In genomic region chr19:48674921-48675824, GRCh38 we compare ENCODE assay signal across 9 cellular contexts. TPM values are rescaled to one million over a fixed set of nuclear protein-coding genes. Genes with fewer than 3 reads are reported as not detected.
DNase-seq lines count a peak whose midpoint lies in the region; ATAC-seq and TF ChIP-seq lines count a peak whose summit lies in the region.
"Had no signal": no experiment of that assay in that cellular context is flagged by ENCODE, and none has a peak within 500 bp of the region (broad histone marks: within the 10 kb centered on the region; RNA-seq: fewer than 3 reads in every experiment).

No MANE protein-coding gene starts in this region.

- peak in 1 of 2 donors; percentile 45 for TF ChIP-seq EP300 in tibial nerve (IDR thresholded peaks at IDR 0.05)

- 33 to 35% methylated on average over 27 to 28 of the region's 28 CpGs for WGBS in tibial nerve, 2 donors

- peak; percentile 97 for ATAC-seq in SK-N-SH treated with all-trans-retinoic acid at 6 μM for 48 hours
- ATAC-seq in HG03457 (IDR thresholded peaks at IDR 0.05; ENCODE audit: unreplicated experiment) = no peak

- H3K79me2 ChIP-seq in parathyroid adenoma = no peaks in the 10 kb centered on the region

- peak overlapping the region; percentile 79 for H2AFZ ChIP-seq in parathyroid adenoma

- H3K27me3 ChIP-seq in parathyroid adenoma (ENCODE audit: control insufficient read depth, insufficient read depth, low read length) (no peaks in the 10 kb centered on the region), tibial nerve (no peaks in the 10 kb centered on the region)

- no peaks in the 10 kb centered on the region for H3K9me3 ChIP-seq in parathyroid adenoma (ENCODE audit: control insufficient read depth, low read length)
- H3K9me3 ChIP-seq in tibial nerve = no peaks in the 10 kb centered on the region

- TF ChIP-seq CTCF in glutamatergic neuron (IDR thresholded peaks at IDR 0.05; ENCODE audit: partially characterized antibody, unreplicated experiment) = peak; percentile 81
- peak; percentile 91 for TF ChIP-seq CTCF in parathyroid adenoma (IDR thresholded peaks at IDR 0.05)
- peak; percentile 83 to 92 (median 89) for TF ChIP-seq CTCF in tibial nerve (IDR thresholded peaks at IDR 0.05)

- H3K27me3 Mint-ChIP-seq in activated naive CD4-positive, alpha-beta T cell treated with anti-CD3 and anti-CD28 coated beads, Interleukin-2, amount 50 U/mL, for 24 hours = no peaks in the 10 kb centered on the region
- peaks cover 1% of the 10 kb centered on the region for H3K27me3 Mint-ChIP-seq in glutamatergic neuron (ENCODE audit: unreplicated experiment)

- TF ChIP-seq POLR2A in tibial nerve (IDR thresholded peaks at IDR 0.05) = no peak

- DNase-seq in EH (ENCODE audit: low read depth) (peak; percentile 85), MV-4-11 (lab: John Stamatoyannopoulos, UW) (peak; percentile 80), glutamatergic neuron (peak; percentile 83), tibial nerve (ENCODE audit: low spot score in 2 of 2) (peak; percentile 74 to 93)

- no peaks in the 10 kb centered on the region for H3K36me3 Mint-ChIP-seq in activated naive CD4-positive, alpha-beta T cell treated with anti-CD3 and anti-CD28 coated beads, Interleukin-2, amount 50 U/mL, for 24 hours
- no peaks in the 10 kb centered on the region for H3K36me3 Mint-ChIP-seq in glutamatergic neuron (ENCODE audit: unreplicated experiment)

- H3K4me1 ChIP-seq in parathyroid adenoma (no peaks in the 10 kb centered on the region), tibial nerve (peaks cover 0 to 11% (median 6%) of the 10 kb centered on the region in 4 donors)

- H3K4me3 ChIP-seq in parathyroid adenoma (ENCODE audit: low read depth, low read length) (no peak overlapping the region), tibial nerve (no peak overlapping the region)

- no peak overlapping the region for H3K4me3 Mint-ChIP-seq in activated naive CD4-positive, alpha-beta T cell treated with anti-CD3 and anti-CD28 coated beads, Interleukin-2, amount 50 U/mL, for 24 hours
- H3K4me3 Mint-ChIP-seq in glutamatergic neuron (ENCODE audit: unreplicated experiment) = no peak overlapping the region

- H3K36me3 ChIP-seq in parathyroid adenoma (ENCODE audit: control insufficient read depth, insufficient read depth, low read length) = no peaks in the 10 kb centered on the region
- H3K36me3 ChIP-seq in tibial nerve = no peaks in the 10 kb centered on the region

- peak overlapping the region; percentile 48 for H3K4me2 ChIP-seq in parathyroid adenoma (ENCODE audit: low read length)

- H3K27ac Mint-ChIP-seq in activated naive CD4-positive, alpha-beta T cell treated with anti-CD3 and anti-CD28 coated beads, Interleukin-2, amount 50 U/mL, for 24 hours = peak overlapping the region; percentile 59
- H3K27ac Mint-ChIP-seq in glutamatergic neuron (ENCODE audit: unreplicated experiment) = no peak overlapping the region

- H3K9ac ChIP-seq in parathyroid adenoma = no peak overlapping the region

- H3K27ac ChIP-seq in parathyroid adenoma = no peak overlapping the region
- peak overlapping the region in 2 of 4 donors; percentile 31 to 60 for H3K27ac ChIP-seq in tibial nerve

- H3K9me3 Mint-ChIP-seq in activated naive CD4-positive, alpha-beta T cell treated with anti-CD3 and anti-CD28 coated beads, Interleukin-2, amount 50 U/mL, for 24 hours = no peaks in the 10 kb centered on the region
- no peaks in the 10 kb centered on the region for H3K9me3 Mint-ChIP-seq in glutamatergic neuron (ENCODE audit: unreplicated experiment)

- peaks cover 7% of the 10 kb centered on the region for H3K4me1 Mint-ChIP-seq in activated naive CD4-positive, alpha-beta T cell treated with anti-CD3 and anti-CD28 coated beads, Interleukin-2, amount 50 U/mL, for 24 hours
- peaks cover 9% of the 10 kb centered on the region for H3K4me1 Mint-ChIP-seq in glutamatergic neuron (ENCODE audit: low read depth, unreplicated experiment)

TF ChIP-seq in SK-N-SH treated with all-trans-retinoic acid at 6 μM for 48 hours, 23 proteins besides CTCF, POLR2A, EP300 and RAD21 (continues in another document):
- TF ChIP-seq ARNTL (CRISPR knock-in tag; IDR thresholded peaks at IDR 0.05; ENCODE audit: borderline replicate concordance, low read depth) (no peak), ISL1 (CRISPR knock-in tag; IDR thresholded peaks at IDR 0.05) (no peak), BACH2 (CRISPR knock-in tag; IDR thresholded peaks at IDR 0.05; ENCODE audit: borderline replicate concordance) (no peak), CSDC2 (CRISPR knock-in tag; IDR thresholded peaks at IDR 0.05) (no peak), RARB (CRISPR knock-in tag; IDR thresholded peaks at IDR 0.05) (no peak), PPARA (CRISPR knock-in tag; IDR thresholded peaks at IDR 0.05; ENCODE audit: borderline replicate concordance) (no peak), ZFP3 (CRISPR knock-in tag; IDR thresholded peaks at IDR 0.05) (no peak), CSRNP3 (CRISPR knock-in tag; IDR thresholded peaks at IDR 0.05) (no peak), SNAI2 (CRISPR knock-in tag; IDR thresholded peaks at IDR 0.05) (no peak), TOX (CRISPR knock-in tag; IDR thresholded peaks at IDR 0.05; ENCODE audit: borderline replicate concordance) (no peak), PATZ1 (CRISPR knock-in tag; IDR thresholded peaks at IDR 0.05; ENCODE audit: borderline replicate concordance) (no peak), TCF4 (CRISPR knock-in tag; IDR thresholded peaks at IDR 0.05; ENCODE audit: borderline replicate concordance) (no peak), GLIS3 (CRISPR knock-in tag; IDR thresholded peaks at IDR 0.05) (no peak), POU6F1 (CRISPR knock-in tag; IDR thresholded peaks at IDR 0.05; ENCODE audit: borderline replicate concordance, low read depth) (no peak), ZC3H10 (CRISPR knock-in tag; IDR thresholded peaks at IDR 0.05) (no peak), ZNF565 (CRISPR knock-in tag; conservative IDR thresholded peaks at IDR 0.05; ENCODE audit: low read depth) (no peak), CREB5 (CRISPR knock-in tag; IDR thresholded peaks at IDR 0.05; ENCODE audit: low read depth) (no peak)

RNA-seq across cellular contexts. Expression of gene NTN5, which starts 2.4 kb away (rescaled TPM):
- total RNA-seq in glutamatergic neuron (ENCODE audit: unreplicated experiment) (1.8 TPM), tibial nerve (1 to 10 TPM in 3 of 4 donors, under 1 TPM in 1; 0.78 to 6.9 (median 2.2) TPM)

RNA-seq across cellular contexts. Expression of gene FUT2, which starts 20.6 kb away (rescaled TPM):
- total RNA-seq in glutamatergic neuron (ENCODE audit: unreplicated experiment) (0.22 TPM), tibial nerve (under 1 TPM in 1 of 4 donors, not detected in 3; 0.44 TPM)
- total RNA-seq: mononuclear cell had no signal

RNA-seq across cellular contexts. Expression of gene CA11, which starts 29.2 kb away (rescaled TPM):
- total RNA-seq in glutamatergic neuron (ENCODE audit: unreplicated experiment) = 7.8 TPM
- 1 to 10 TPM; 3.1 to 5.4 (median 4.0) TPM for total RNA-seq in tibial nerve

RNA-seq across cellular contexts. Expression of gene DBP, which starts 38.0 kb away (rescaled TPM):
- total RNA-seq in glutamatergic neuron (ENCODE audit: unreplicated experiment) (2.9 TPM), tibial nerve (10 to 100 TPM in 2 of 4 donors, 1 to 10 TPM in 2; 2.4 to 20.1 (median 10.1) TPM)

RNA-seq across cellular contexts. Expression of gene MAMSTR, which starts 44.4 kb away (rescaled TPM):
- 2.7 TPM for total RNA-seq in glutamatergic neuron (ENCODE audit: unreplicated experiment)
- total RNA-seq in tibial nerve = 1 to 10 TPM; 2.7 to 7.2 (median 5.9) TPM
